Comparison of ENCODE assay signal across 12 cellular contexts in the genomic region with DNA sequence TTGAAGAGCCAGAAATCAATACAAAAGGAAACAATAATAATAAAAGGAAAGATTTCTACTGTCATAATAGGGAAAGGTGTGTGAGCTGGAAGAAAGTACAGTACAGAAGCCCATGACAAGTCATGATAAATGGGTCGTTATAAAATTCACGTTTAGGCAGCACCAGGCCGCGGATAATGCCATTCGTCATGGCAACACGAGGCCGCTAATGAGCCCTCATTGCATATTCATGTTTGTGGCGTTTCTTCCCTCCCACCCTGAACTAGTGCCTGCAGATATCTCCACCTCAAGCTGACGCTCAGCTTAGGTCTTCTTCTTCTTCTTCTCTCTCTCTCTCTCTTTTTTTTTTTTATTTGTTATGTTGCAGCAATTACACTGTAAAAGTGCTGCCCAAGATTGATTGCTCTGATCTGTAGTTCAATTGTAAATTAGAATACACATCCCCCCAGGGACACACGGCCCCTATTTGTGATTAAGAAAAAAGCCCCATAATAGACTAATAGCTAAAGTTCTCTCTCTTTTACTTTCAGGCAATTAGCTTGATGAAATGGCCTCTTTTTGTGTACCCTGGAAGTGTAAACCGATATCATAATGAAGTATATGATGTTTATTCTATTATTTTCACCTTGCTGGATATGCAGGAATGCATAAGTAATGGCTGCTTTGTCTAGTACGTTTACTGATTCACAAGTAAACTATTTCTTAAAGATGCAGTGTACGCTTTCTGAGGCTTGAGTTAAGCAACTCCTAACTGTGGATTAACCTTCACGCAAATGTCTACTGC.
A peak's percentile ranks its signal among the peaks of the same experiment; 100 is the strongest.
DNase-seq lines count a peak whose midpoint lies in the region; ATAC-seq and TF ChIP-seq lines count a peak whose summit lies in the region.
"Had no signal": no experiment of that assay in that cellular context is flagged by ENCODE, and none has a peak within 500 bp of the region (broad histone marks: within the 10 kb centered on the region; RNA-seq: fewer than 3 reads in every experiment).

No MANE protein-coding gene starts in this region.

- peak; percentile 60 for DNase-seq in HCEC 1CT
- DNase-seq in SJSA1 (ENCODE audit: low read depth in 1 of 2, low spot score in 2 of 2): peak in 1 of 2 experiments; percentile 53
- DNase-seq in fibroblast of pulmonary artery (ENCODE audit: low read depth): peak; percentile 54
- no peak for DNase-seq in lower lobe of right lung
- no peak for DNase-seq in OCI-M1 (lab: John Stamatoyannopoulos, UW)
- DNase-seq: CD8-positive, alpha-beta T cell; left cardiac atrium; natural killer cell had no signal

- H3K4me3 ChIP-seq in SJSA1 (no peak overlapping the region), fibroblast of pulmonary artery (replicated peaks; ENCODE audit: low read depth, low read length) (no peak overlapping the region), skeletal muscle satellite cell (ENCODE audit: low read length) (peak overlapping the region; percentile 6), lower lobe of right lung (no peak overlapping the region)
- H3K4me3 ChIP-seq: skin epidermis, suprapubic skin had no signal

- no peaks in the 10 kb centered on the region for H3K9me3 ChIP-seq in SJSA1 (replicated peaks)
- H3K9me3 ChIP-seq in skeletal muscle satellite cell (replicated peaks; ENCODE audit: low read length): no peaks in the 10 kb centered on the region
- no peaks in the 10 kb centered on the region for H3K9me3 ChIP-seq in lower lobe of right lung
- H3K9me3 ChIP-seq: suprapubic skin had no signal

- H3K27ac ChIP-seq in SJSA1 (peak overlapping the region; percentile 49), lower lobe of right lung (no peak overlapping the region)
- H3K27ac ChIP-seq: skin epidermis, suprapubic skin had no signal

- intact Hi-C loops in lower lobe of right lung (cut with DNase I): no loop called here

- H3K4me1 ChIP-seq in SJSA1 (replicated peaks): peaks cover 67% of the 10 kb centered on the region
- peaks cover 44% of the 10 kb centered on the region for H3K4me1 ChIP-seq in skeletal muscle satellite cell (ENCODE audit: control insufficient read depth, insufficient read depth, low read length)
- H3K4me1 ChIP-seq in lower lobe of right lung: peaks cover 15% of the 10 kb centered on the region
- H3K4me1 ChIP-seq: suprapubic skin had no signal

- TF ChIP-seq CTCF in fibroblast of pulmonary artery (IDR thresholded peaks at IDR 0.05; ENCODE audit: low read length, missing control alignments) (no peak), lower lobe of right lung (IDR thresholded peaks at IDR 0.05) (no peak)

- no peaks in the 10 kb centered on the region for H3K27me3 ChIP-seq in SJSA1 (replicated peaks)
- no peaks in the 10 kb centered on the region for H3K27me3 ChIP-seq in skeletal muscle satellite cell (ENCODE audit: control insufficient read depth, insufficient read depth, low read length)
- H3K27me3 ChIP-seq in lower lobe of right lung (ENCODE audit: low read depth): no peaks in the 10 kb centered on the region
- H3K27me3 ChIP-seq: suprapubic skin had no signal

- peaks cover 26% of the 10 kb centered on the region for H3K36me3 ChIP-seq in SJSA1
- peaks cover 13% of the 10 kb centered on the region for H3K36me3 ChIP-seq in skeletal muscle satellite cell (ENCODE audit: insufficient read depth, low read length)
- no peaks in the 10 kb centered on the region for H3K36me3 ChIP-seq in lower lobe of right lung
- H3K36me3 ChIP-seq: suprapubic skin had no signal

- ATAC-seq in lower lobe of right lung: no peak
- no peak for ATAC-seq in GM19395 (IDR thresholded peaks at IDR 0.05; ENCODE audit: unreplicated experiment)
- ATAC-seq: CD8-positive, alpha-beta T cell; left cardiac atrium; natural killer cell had no signal

- no peak overlapping the region for H3K4me2 ChIP-seq in skeletal muscle satellite cell (ENCODE audit: low read length)

- H3K9ac ChIP-seq in skeletal muscle satellite cell (ENCODE audit: low read depth, low read length): no peak overlapping the region

Comparison
In these comparisons a context has a peak if more than half of its experiments do, and no peak if none do; other contexts are left out.
1. DNase-seq: peak in HCEC 1CT (single experiment) and fibroblast of pulmonary artery (single experiment); none in lower lobe of right lung (single experiment) and OCI-M1 (single experiment).